ENCODE assay signal across 8 cellular contexts in the genomic region with DNA sequence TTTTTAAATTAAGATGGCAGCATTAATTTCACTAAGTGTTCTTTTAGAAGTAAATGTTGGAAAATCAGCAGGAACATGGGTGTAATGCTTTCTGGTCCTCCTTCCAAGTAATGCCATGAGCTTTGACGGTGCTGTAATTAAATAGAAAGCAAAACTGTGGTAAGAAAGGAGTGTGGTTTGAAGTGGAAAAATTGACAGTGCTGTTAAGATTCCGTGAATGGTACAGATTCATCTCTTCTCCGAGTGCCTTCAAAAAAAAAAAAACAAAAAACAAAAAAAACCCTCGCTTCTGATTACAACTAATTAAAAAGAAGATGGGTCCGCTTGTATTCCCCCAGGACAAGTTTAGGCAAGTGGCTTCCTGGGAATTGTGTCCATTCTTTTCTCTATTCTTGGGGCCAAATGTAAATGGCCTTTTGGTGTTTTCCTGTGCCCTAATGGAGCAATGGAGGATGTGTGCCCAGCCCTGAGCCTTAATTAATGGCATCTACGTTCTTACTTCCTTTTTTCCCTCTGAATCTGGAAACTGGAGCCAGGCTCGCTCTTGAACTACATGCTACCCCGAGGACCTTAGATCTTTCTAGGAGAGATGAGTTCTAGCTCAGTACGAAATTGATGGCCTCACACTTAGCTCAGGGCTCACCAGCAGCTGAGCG. TPM values are rescaled to one million over a fixed set of nuclear protein-coding genes. Genes with fewer than 3 reads are reported as not detected.
DNase-seq lines count a peak whose midpoint lies in the region; ATAC-seq, FAIRE-seq and TF ChIP-seq lines count a peak whose summit lies in the region.

No MANE protein-coding gene starts in this region.

- H3K27me3 ChIP-seq in PC-3 (ENCODE audit: low read length) (no peaks in the 10 kb centered on the region), endothelial cell of umbilical vein (ENCODE audit: control insufficient read depth in 2 of 2, insufficient read depth in 2 of 2, low read length in 2 of 2) (no peaks in the 10 kb centered on the region), rectal smooth muscle tissue (ENCODE audit: control insufficient read depth, insufficient read depth, low read length) (no peaks in the 10 kb centered on the region)

- H3K27ac Mint-ChIP-seq in activated CD4-positive, alpha-beta T cell treated with anti-CD3 and anti-CD28 coated beads for 36 hours: peak overlapping the region; percentile 91

- H3F3A ChIP-seq in PC-3 (ENCODE audit: low read length, unreplicated experiment): no peaks in the 10 kb centered on the region

- dilution Hi-C loops in endothelial cell of umbilical vein (cut with MboI; ENCODE audit: extremely low pct_ligation_motif_present, low sequenced_read_pairs): no loop called here

- POLR2A ChIA-PET in activated CD4-positive, alpha-beta T cell treated with anti-CD3 and anti-CD28 coated beads for 36 hours (lab: Charles Lee): interaction anchor here (0.6 kb wide), 1 partner anchor 937 kb away, joined by 3 read pairs; a partner anchor contains a TSS
- POLR2A ChIA-PET in PC-3 (lab: Charles Lee; ENCODE audit: unreplicated experiment): no interaction called here
- POLR2A ChIA-PET in endothelial cell of umbilical vein (lab: Charles Lee): no interaction called here

- peak overlapping the region; percentile 76 for H3K4me3 Mint-ChIP-seq in activated CD4-positive, alpha-beta T cell treated with anti-CD3 and anti-CD28 coated beads for 36 hours

- DNase-seq in activated CD4-positive, alpha-beta T cell treated with anti-CD3 and anti-CD28 coated beads for 36 hours: no peak
- no peak for DNase-seq in activated CD4-positive, alpha-beta T cell treated with anti-CD3 and anti-CD28 coated beads for 4 hours
- DNase-seq in PC-3 (no peak), endothelial cell of umbilical vein (ENCODE audit: low read depth, low spot score) (no peak), NCI-H2227 treated with DMSO at 0.1 percent for 48 hours (lab: John Stamatoyannopoulos, UW) (no peak), T1000 (lab: John Stamatoyannopoulos, UW) (no peak)

- TF ChIP-seq POLR2A in endothelial cell of umbilical vein (IDR thresholded peaks at IDR 0.05; ENCODE audit: low read depth, low read length): no peak

- H3K4me1 ChIP-seq in PC-3 (ENCODE audit: insufficient read depth, low read length) (peaks cover 32% of the 10 kb centered on the region), endothelial cell of umbilical vein (ENCODE audit: control insufficient read depth, extremely low read depth, insufficient read depth, low read length) (peaks cover 20% of the 10 kb centered on the region), rectal smooth muscle tissue (ENCODE audit: control insufficient read depth, insufficient read depth, low read length) (peaks cover 22% of the 10 kb centered on the region)

- H3K9me3 ChIP-seq in PC-3 (ENCODE audit: low read length) (no peaks in the 10 kb centered on the region), endothelial cell of umbilical vein (replicated peaks; ENCODE audit: control insufficient read depth, insufficient read depth, low read length) (no peaks in the 10 kb centered on the region)

- no peak overlapping the region for H3K27ac ChIP-seq in PC-3 (ENCODE audit: low read length)
- no peak overlapping the region for H3K27ac ChIP-seq in endothelial cell of umbilical vein (ENCODE audit: insufficient read depth, low read depth, low read length)
- peak overlapping the region; percentile 64 for H3K27ac ChIP-seq in rectal smooth muscle tissue (ENCODE audit: low read depth, low read length)

- H3K79me2 ChIP-seq in PC-3 (ENCODE audit: low read length) (peaks cover 84% of the 10 kb centered on the region), endothelial cell of umbilical vein (ENCODE audit: control insufficient read depth, insufficient read depth, low read length) (peaks cover 31% of the 10 kb centered on the region)

- peak overlapping the region; percentile 99 for H3K4me2 ChIP-seq in PC-3 (ENCODE audit: low read length)
- H3K4me2 ChIP-seq in endothelial cell of umbilical vein (ENCODE audit: insufficient read depth, low read length): peak overlapping the region; percentile 87

- 0 out of 2 replicates have a peak, but pooled peaks cover 4% of the 10 kb centered on the region for H3K36me3 ChIP-seq in PC-3 (ENCODE audit: low read depth, low read length)
- no peaks in the 10 kb centered on the region for H3K36me3 ChIP-seq in endothelial cell of umbilical vein (ENCODE audit: control insufficient read depth in 2 of 2, extremely low read depth in 1 of 2, insufficient read depth in 2 of 2, low read length in 2 of 2)
- H3K36me3 ChIP-seq in rectal smooth muscle tissue (ENCODE audit: control insufficient read depth, insufficient read depth, low read length): no peaks in the 10 kb centered on the region

- FAIRE-seq in endothelial cell of umbilical vein (lab: Jason Lieb, UNC): no peak

- peak; percentile 59 for ATAC-seq in activated CD4-positive, alpha-beta T cell treated with anti-CD3 and anti-CD28 coated beads for 36 hours
- no peak for ATAC-seq in PC-3
- ATAC-seq in GM19035 (IDR thresholded peaks at IDR 0.05; ENCODE audit: unreplicated experiment): no peak

- intact Hi-C loops in activated CD4-positive, alpha-beta T cell treated with anti-CD3 and anti-CD28 coated beads for 36 hours (cut with DNase I, micrococcal nuclease): loop anchor here (1.0 to 10.0 kb wide), 11 partner anchors 70 to 1557 kb away; a partner anchor contains a TSS
- intact Hi-C loops in PC-3 (cut with micrococcal nuclease) (loop anchor here (5.0 to 10.0 kb wide), 2 partner anchors 141 to 383 kb away; no protein-coding TSS in a partner anchor), endothelial cell of umbilical vein (cut with micrococcal nuclease) (loop anchor here (2.0 to 10.0 kb wide), 2 partner anchors 59 to 1551 kb away; no protein-coding TSS in a partner anchor)

- H3K27me3 Mint-ChIP-seq in activated CD4-positive, alpha-beta T cell treated with anti-CD3 and anti-CD28 coated beads for 36 hours: peaks cover 31% of the 10 kb centered on the region

- H3K36me3 Mint-ChIP-seq in activated CD4-positive, alpha-beta T cell treated with anti-CD3 and anti-CD28 coated beads for 36 hours (ENCODE audit: low read depth): peaks cover 15% of the 10 kb centered on the region

- CTCF ChIA-PET in activated CD4-positive, alpha-beta T cell treated with anti-CD3 and anti-CD28 coated beads for 36 hours (lab: Charles Lee): interaction anchor here (1.0 to 1.9 kb wide), 3 partner anchors 17 to 117 kb away, joined by 3 to 5 read pairs (median 4); no protein-coding TSS in a partner anchor
- CTCF ChIA-PET in PC-3 (lab: Charles Lee) (no interaction called here), endothelial cell of umbilical vein (lab: Charles Lee) (interaction anchor here (0.7 to 2.9 kb wide), 4 partner anchors 9 to 620 kb away, joined by 3 to 27 read pairs (median 6); no protein-coding TSS in a partner anchor)

- H3K9ac ChIP-seq in PC-3 (ENCODE audit: low read length): no peak overlapping the region
- no peak overlapping the region for H3K9ac ChIP-seq in endothelial cell of umbilical vein (replicated peaks; ENCODE audit: extremely low read depth, insufficient read depth, low read length)
- peak overlapping the region; percentile 16 for H3K9ac ChIP-seq in rectal smooth muscle tissue (ENCODE audit: low read length)

- no peaks in the 10 kb centered on the region for H3K9me3 Mint-ChIP-seq in activated CD4-positive, alpha-beta T cell treated with anti-CD3 and anti-CD28 coated beads for 36 hours (ENCODE audit: low read depth)

- H3K4me3 ChIP-seq in PC-3 (ENCODE audit: low read length) (peak overlapping the region; percentile 73; the same call in 1 of the 2 replicates), endothelial cell of umbilical vein (replicated peaks in 1 of 3; ENCODE audit: insufficient read depth in 1 of 3, low read depth in 1 of 3, low read length in 3 of 3) (no peak overlapping the region), rectal smooth muscle tissue (ENCODE audit: low read length) (peak overlapping the region; percentile 69)

- H3K9me1 ChIP-seq in endothelial cell of umbilical vein (replicated peaks; ENCODE audit: control insufficient read depth, extremely low read depth, insufficient read depth, low read length): no peaks in the 10 kb centered on the region

- H2AFZ ChIP-seq in PC-3 (ENCODE audit: low read length) (no peak overlapping the region), endothelial cell of umbilical vein (ENCODE audit: low read depth, low read length) (no peak overlapping the region)

- no peaks in the 10 kb centered on the region for H3K9me2 ChIP-seq in PC-3 (replicated peaks; ENCODE audit: low read length)

- peaks cover 66% of the 10 kb centered on the region for H3K4me1 Mint-ChIP-seq in activated CD4-positive, alpha-beta T cell treated with anti-CD3 and anti-CD28 coated beads for 36 hours

- TF ChIP-seq CTCF in PC-3 (conservative IDR thresholded peaks at IDR 0.05; ENCODE audit: low read depth, low read length) (no peak), endothelial cell of umbilical vein (IDR thresholded peaks at IDR 0.05; ENCODE audit: extremely low read depth in 1 of 2, insufficient read depth in 1 of 2, low read depth in 1 of 2, low read length in 2 of 2) (no peak)

- H4K20me1 ChIP-seq in PC-3 (ENCODE audit: low read length) (no peaks in the 10 kb centered on the region), endothelial cell of umbilical vein (replicated peaks; ENCODE audit: control insufficient read depth, extremely low read depth, insufficient read depth, low read length) (no peaks in the 10 kb centered on the region)

- no TSS peak for BruUV-seq in PC-3 (replicated peaks; lab: Mats Ljungman, UMichigan)
- no TSS peak for BruUV-seq in endothelial cell of umbilical vein (replicated peaks; lab: Mats Ljungman, UMichigan)

TF ChIP-seq in endothelial cell of umbilical vein, 7 proteins besides CTCF, POLR2A, EP300 and RAD21 (continues in another document):
- TF ChIP-seq FOS (IDR thresholded peaks at IDR 0.05; ENCODE audit: borderline replicate concordance, insufficient read depth, low read length) (no peak), GATA2 (IDR thresholded peaks at IDR 0.05; ENCODE audit: insufficient read depth, insufficient read length, low read depth, low read length) (no peak)
- TF ChIP-seq, protein P1, sequence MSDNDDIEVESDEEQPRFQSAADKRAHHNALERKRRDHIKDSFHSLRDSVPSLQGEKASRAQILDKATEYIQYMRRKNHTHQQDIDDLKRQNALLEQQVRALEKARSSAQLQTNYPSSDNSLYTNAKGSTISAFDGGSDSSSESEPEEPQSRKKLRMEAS (IDR thresholded peaks at IDR 0.05; ENCODE audit: insufficient read depth, insufficient read length): no peak

RNA-seq across cellular contexts. Expression of a gene that starts 5.1 kb away (rescaled TPM):
- total RNA-seq in activated CD4-positive, alpha-beta T cell treated with anti-CD3 and anti-CD28 coated beads for 36 hours: 10 to 100 TPM; 10.2 to 10.5 TPM
- 35.7 and 41.5 TPM in 2 replicates for total RNA-seq in PC-3 (2014; rRNA removed)
- total RNA-seq in endothelial cell of umbilical vein: 22.5 and 24.8 TPM in 2 replicates
- 36.6 and 41.1 TPM in 2 replicates for polyA plus RNA-seq in endothelial cell of umbilical vein
- 29.3 and 31.6 TPM in 2 replicates for polyA plus RNA-seq in endothelial cell of umbilical vein (2011; cell fraction: cytosol; rRNA removed)
- polyA plus RNA-seq in endothelial cell of umbilical vein (2011; cell fraction: nucleus; rRNA removed): 30.4 and 31.4 TPM in 2 replicates
- 19.9 and 23.5 TPM in 2 replicates for polyA plus RNA-seq in endothelial cell of umbilical vein (2012)
- polyA minus RNA-seq in endothelial cell of umbilical vein: 24.3 and 28.5 TPM in 2 replicates
- 12.0 TPM for polyA minus RNA-seq in endothelial cell of umbilical vein (2011; cell fraction: cytosol; rRNA and poly(A)+ RNA removed)
- polyA minus RNA-seq in endothelial cell of umbilical vein (2011; cell fraction: nucleus; rRNA and poly(A)+ RNA removed): 5.8 and 5.9 TPM in 2 replicates

Comparison
In these comparisons a context has a peak if more than half of its experiments do, and no peak if none do; other contexts are left out.
1. H3K4me3 ChIP-seq: peak in PC-3 (single experiment) and rectal smooth muscle tissue (single experiment); none in endothelial cell of umbilical vein (0 of 3).